Comparison of ENCODE assay signal across 14 cellular contexts in the genomic region with DNA sequence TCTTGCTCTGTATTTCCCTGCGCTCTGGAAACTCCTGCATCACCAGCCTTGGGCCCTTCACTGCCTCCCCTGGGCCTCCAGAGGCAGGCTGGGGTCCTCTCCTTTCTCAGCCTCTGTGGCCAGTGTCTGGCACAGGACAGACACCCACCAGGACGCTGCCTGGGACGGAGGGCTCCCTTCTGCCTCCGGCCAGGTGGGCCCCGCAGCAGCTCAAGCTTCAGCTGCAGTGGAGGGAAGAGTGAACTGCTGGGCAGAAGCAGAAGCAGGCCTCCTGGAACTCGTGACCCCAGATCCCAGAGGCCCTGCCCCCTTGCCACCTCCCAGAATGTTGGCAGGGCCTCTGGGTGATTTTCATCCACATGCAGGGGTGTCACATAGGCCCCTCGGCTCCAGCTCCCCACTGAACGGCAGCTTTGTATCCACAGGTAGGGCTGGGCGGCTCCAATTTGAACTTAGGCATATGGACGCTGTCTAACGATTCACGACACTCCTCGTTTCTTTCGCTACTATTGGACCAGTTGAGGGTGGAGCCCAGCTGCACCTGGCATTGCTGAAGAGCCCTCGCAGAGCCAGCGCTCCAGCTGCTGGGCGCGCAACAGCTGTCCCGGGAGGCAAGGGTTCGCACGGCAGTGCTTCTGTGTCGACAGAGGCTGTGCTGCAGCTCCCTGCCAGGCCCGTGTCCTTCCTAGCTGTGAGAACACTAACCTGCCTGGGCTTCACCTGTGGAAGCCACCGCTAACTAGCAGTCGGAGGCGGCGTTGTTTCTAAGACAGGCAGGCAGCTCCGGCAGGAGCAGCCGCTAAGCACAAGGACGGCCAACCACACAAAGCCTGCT. TPM values are rescaled to one million over a fixed set of nuclear protein-coding genes. Genes with fewer than 3 reads are reported as not detected.
DNase-seq lines count a peak whose midpoint lies in the region; ATAC-seq, FAIRE-seq and TF ChIP-seq lines count a peak whose summit lies in the region.
"Had no signal": no experiment of that assay in that cellular context is flagged by ENCODE, and none has a peak within 500 bp of the region (broad histone marks: within the 10 kb centered on the region; RNA-seq: fewer than 3 reads in every experiment).

No MANE protein-coding gene starts in this region.

- peaks cover 55% of the 10 kb centered on the region for H3K79me2 ChIP-seq in neural cell (replicated peaks; ENCODE audit: insufficient read depth, low read length)

- DNase-seq in NCI-H1417 (lab: John Stamatoyannopoulos, UW), result peak; percentile 20 to 93 (median 34)
- DNase-seq in NCI-H1417 treated with DMSO at 0.1 percent for 48 hours (lab: John Stamatoyannopoulos, UW), result no peak
- peak; percentile 97 for DNase-seq in NAMALWA (ENCODE audit: low spot score)
- DNase-seq in T-helper 17 cell, result no peak
- no peak for DNase-seq in NCI-H2081 treated with DMSO at 0.1 percent for 48 hours (lab: John Stamatoyannopoulos, UW)
- DNase-seq in D721Med (ENCODE audit: insufficient read length, low spot score), result no peak
- DNase-seq: heart left ventricle, Peyer's patch had no signal

- no peaks in the 10 kb centered on the region for H3K9me2 ChIP-seq in neural cell (ENCODE audit: insufficient read depth, low read length)

- H3K27ac ChIP-seq in neural cell (ENCODE audit: low read length), result no peak overlapping the region
- H3K27ac ChIP-seq: A549, heart left ventricle, upper lobe of left lung had no signal

- H3K27me3 ChIP-seq in neural cell (ENCODE audit: insufficient read depth, low read depth, low read length), result no peaks in the 10 kb centered on the region
- H3K27me3 ChIP-seq: heart left ventricle, Peyer's patch, upper lobe of left lung had no signal

- H3K9me3 ChIP-seq in T-helper 17 cell (ENCODE audit: control insufficient read depth, low read length, poor library complexity, severe bottlenecking) (no peaks in the 10 kb centered on the region), neural cell (ENCODE audit: low read length) (peaks cover 6% of the 10 kb centered on the region)
- H3K9me3 ChIP-seq: A549, Peyer's patch, upper lobe of left lung had no signal

- ATAC-seq in T-helper 17 cell, result no peak
- ATAC-seq in HG03045 (IDR thresholded peaks at IDR 0.05; ENCODE audit: unreplicated experiment), result no peak
- ATAC-seq: A549, GM23338, heart left ventricle had no signal

- no peak for TF ChIP-seq EP300 in neural cell (conservative IDR thresholded peaks at IDR 0.05; ENCODE audit: poor library complexity, severe bottlenecking)

- no peak overlapping the region for H3K27ac Mint-ChIP-seq in T-helper 17 cell
- H3K27ac Mint-ChIP-seq: GM23338 had no signal

- H3K4me1 Mint-ChIP-seq in T-helper 17 cell, result peaks cover 25% of the 10 kb centered on the region

- TF ChIP-seq CTCF in neural cell (IDR thresholded peaks at IDR 0.05; ENCODE audit: poor library complexity, severe bottlenecking) (no peak), D721Med (IDR thresholded peaks at IDR 0.05; ENCODE audit: insufficient read depth, missing control alignments) (no peak)

- peaks cover 13% of the 10 kb centered on the region for H4K20me1 ChIP-seq in neural cell (ENCODE audit: insufficient read depth)

- no peaks in the 10 kb centered on the region for H3F3A ChIP-seq in neural cell (ENCODE audit: insufficient read depth, low read length, poor library complexity, severe bottlenecking)

- no peaks in the 10 kb centered on the region for H3K27me3 Mint-ChIP-seq in T-helper 17 cell

- peak overlapping the region; percentile 74 for H3K4me3 Mint-ChIP-seq in T-helper 17 cell

- no peak overlapping the region for H3K4me2 ChIP-seq in neural cell (ENCODE audit: low read length)
- H3K4me2 ChIP-seq: GM23338 had no signal

- FAIRE-seq in D721Med (lab: Jason Lieb, UNC), result no peak
- FAIRE-seq: A549 had no signal

- H3K36me3 ChIP-seq in neural cell (ENCODE audit: insufficient read depth, low read length), result peaks cover 16% of the 10 kb centered on the region
- H3K36me3 ChIP-seq: Peyer's patch had no signal

- no peak overlapping the region for H3K9ac ChIP-seq in neural cell (ENCODE audit: low read length)

- no peak overlapping the region for H2AFZ ChIP-seq in neural cell (ENCODE audit: low read depth, low read length)
- H2AFZ ChIP-seq: GM23338 had no signal

- peak overlapping the region; percentile 91 for H3K4me3 ChIP-seq in neural cell (ENCODE audit: low read length)
- H3K4me3 ChIP-seq: A549, GM23338, Peyer's patch had no signal

- peaks cover 4% of the 10 kb centered on the region for H3K36me3 Mint-ChIP-seq in T-helper 17 cell (ENCODE audit: low read depth)

- TF ChIP-seq RAD21 in neural cell (conservative IDR thresholded peaks at IDR 0.05), result no peak

TF ChIP-seq in neural cell, 6 proteins besides CTCF, POLR2A, EP300 and RAD21:
- TF ChIP-seq MXI1 (conservative IDR thresholded peaks at IDR 0.05; ENCODE audit: poor library complexity, severe bottlenecking), result no peak
- no peak for TF ChIP-seq POLR2AphosphoS5 (IDR thresholded peaks at IDR 0.05)
- TF ChIP-seq, protein P1, sequence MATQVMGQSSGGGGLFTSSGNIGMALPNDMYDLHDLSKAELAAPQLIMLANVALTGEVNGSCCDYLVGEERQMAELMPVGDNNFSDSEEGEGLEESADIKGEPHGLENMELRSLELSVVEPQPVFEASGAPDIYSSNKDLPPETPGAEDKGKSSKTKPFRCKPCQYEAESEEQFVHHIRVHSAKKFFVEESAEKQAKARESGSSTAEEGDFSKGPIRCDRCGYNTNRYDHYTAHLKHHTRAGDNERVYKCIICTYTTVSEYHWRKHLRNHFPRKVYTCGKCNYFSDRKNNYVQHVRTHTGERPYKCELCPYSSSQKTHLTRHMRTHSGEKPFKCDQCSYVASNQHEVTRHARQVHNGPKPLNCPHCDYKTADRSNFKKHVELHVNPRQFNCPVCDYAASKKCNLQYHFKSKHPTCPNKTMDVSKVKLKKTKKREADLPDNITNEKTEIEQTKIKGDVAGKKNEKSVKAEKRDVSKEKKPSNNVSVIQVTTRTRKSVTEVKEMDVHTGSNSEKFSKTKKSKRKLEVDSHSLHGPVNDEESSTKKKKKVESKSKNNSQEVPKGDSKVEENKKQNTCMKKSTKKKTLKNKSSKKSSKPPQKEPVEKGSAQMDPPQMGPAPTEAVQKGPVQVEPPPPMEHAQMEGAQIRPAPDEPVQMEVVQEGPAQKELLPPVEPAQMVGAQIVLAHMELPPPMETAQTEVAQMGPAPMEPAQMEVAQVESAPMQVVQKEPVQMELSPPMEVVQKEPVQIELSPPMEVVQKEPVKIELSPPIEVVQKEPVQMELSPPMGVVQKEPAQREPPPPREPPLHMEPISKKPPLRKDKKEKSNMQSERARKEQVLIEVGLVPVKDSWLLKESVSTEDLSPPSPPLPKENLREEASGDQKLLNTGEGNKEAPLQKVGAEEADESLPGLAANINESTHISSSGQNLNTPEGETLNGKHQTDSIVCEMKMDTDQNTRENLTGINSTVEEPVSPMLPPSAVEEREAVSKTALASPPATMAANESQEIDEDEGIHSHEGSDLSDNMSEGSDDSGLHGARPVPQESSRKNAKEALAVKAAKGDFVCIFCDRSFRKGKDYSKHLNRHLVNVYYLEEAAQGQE (IDR thresholded peaks at IDR 0.05; ENCODE audit: borderline replicate concordance), result no peak
- TF ChIP-seq TAF1 (IDR thresholded peaks at IDR 0.05; ENCODE audit: low read depth), result no peak
- TF ChIP-seq EZH2 (IDR thresholded peaks at IDR 0.05; ENCODE audit: borderline replicate concordance, insufficient read depth, low read length, poor library complexity, severe bottlenecking), result no peak
- no peak for TF ChIP-seq SMC3 (conservative IDR thresholded peaks at IDR 0.05; ENCODE audit: poor library complexity)

RNA-seq across cellular contexts. Expression of gene GPR146, which starts 18.4 kb away (rescaled TPM):
- 10 to 100 TPM; 17.9 to 22.2 TPM for total RNA-seq in T-helper 17 cell
- polyA plus RNA-seq in neural cell, result not detected in 2 replicates
- 0.97 TPM in 1 of 2 replicates, not detected in the other for polyA minus RNA-seq in neural cell

RNA-seq across cellular contexts. Expression of gene CYP2W1, which starts 43.0 kb away (rescaled TPM):
- not detected for total RNA-seq in T-helper 17 cell
- not detected in 2 replicates for polyA plus RNA-seq in neural cell
- polyA minus RNA-seq in neural cell, result not detected in 2 replicates
- total RNA-seq: GM23338, heart left ventricle, myocyte, upper lobe of left lung had no signal
- polyA plus RNA-seq: A549, GM23338, heart left ventricle had no signal

RNA-seq across cellular contexts. Expression of gene COX19, which starts 50.6 kb away (rescaled TPM):
- total RNA-seq in T-helper 17 cell, result 10 to 100 TPM; 40.1 to 43.2 TPM
- 16.0 and 25.9 TPM in 2 replicates for polyA plus RNA-seq in neural cell
- polyA minus RNA-seq in neural cell, result 18.6 and 21.9 TPM in 2 replicates

Comparison
In these comparisons a context has a peak if more than half of its experiments do, and no peak if none do; other contexts are left out.
1. DNase-seq: peak in NCI-H1417 (3 of 3) and NAMALWA (single experiment); none in NCI-H1417 treated with DMSO at 0.1 percent for 48 hours (single experiment), T-helper 17 cell (0 of 3), NCI-H2081 treated with DMSO at 0.1 percent for 48 hours (single experiment) and D721Med (single experiment).